ENCODE assay signal across 11 cellular contexts in genomic region chr17:78529871-78530670, GRCh38. TPM values are rescaled to one million over a fixed set of nuclear protein-coding genes. Genes with fewer than 3 reads are reported as not detected.
DNase-seq lines count a peak whose midpoint lies in the region; ATAC-seq and TF ChIP-seq lines count a peak whose summit lies in the region.
"Had no signal": no experiment of that assay in that cellular context is flagged by ENCODE, and none has a peak within 500 bp of the region (broad histone marks: within the 10 kb centered on the region; RNA-seq: fewer than 3 reads in every experiment).

No MANE protein-coding gene starts in this region.

- TF ChIP-seq POLR2A in upper lobe of left lung (IDR thresholded peaks at IDR 0.05) = peak in 1 of 4 donors; percentile 11

- H3K27ac ChIP-seq in upper lobe of left lung (peak overlapping the region in 3 of 4 donors; percentile 27 to 62 (median 36)), left ventricle myocardium inferior (replicated peaks) (no peak overlapping the region)
- H3K27ac ChIP-seq: 22Rv1, hepatocyte, testis had no signal

- intact Hi-C loops in left ventricle myocardium inferior (cut with micrococcal nuclease) = no loop called here

- H3K4me3 ChIP-seq in upper lobe of left lung (no peak overlapping the region), left ventricle myocardium inferior (no peak overlapping the region)
- H3K4me3 ChIP-seq: hepatocyte, testis had no signal

- H3K9me3 ChIP-seq in upper lobe of left lung (no peaks in the 10 kb centered on the region), left ventricle myocardium inferior (replicated peaks) (no peaks in the 10 kb centered on the region)
- H3K9me3 ChIP-seq: testis had no signal

- TF ChIP-seq EP300 in upper lobe of left lung (IDR thresholded peaks at IDR 0.05) = peak in 1 of 4 donors; percentile 72

- peak; percentile 49 for DNase-seq in NCI-H1436 (lab: John Stamatoyannopoulos, UW)
- no peak for DNase-seq in NCI-H1436 treated with DMSO at 0.1 percent for 48 hours (lab: John Stamatoyannopoulos, UW)
- DNase-seq in NCI-H69 (lab: John Stamatoyannopoulos, UW) = peak; percentile 97
- DNase-seq in globus pallidus (ENCODE audit: low spot score) = peak; percentile 48
- peak; percentile 78 to 84 for DNase-seq in upper lobe of left lung
- DNase-seq in left ventricle myocardium inferior = no peak
- no peak for DNase-seq in left lobe of liver (ENCODE audit: low spot score)
- DNase-seq: testis had no signal

- H3K36me3 ChIP-seq in upper lobe of left lung (no peaks in the 10 kb centered on the region), left ventricle myocardium inferior (no peaks in the 10 kb centered on the region)

- WGBS in upper lobe of left lung, 2 donors = 72 to 89% methylated on average over 18 to 29 of the region's 29 CpGs

- H3K4me1 ChIP-seq in upper lobe of left lung (peaks cover 4 to 25% (median 13%) of the 10 kb centered on the region in 4 donors), left ventricle myocardium inferior (peaks cover 3% of the 10 kb centered on the region)
- H3K4me1 ChIP-seq: testis had no signal

- no peaks in the 10 kb centered on the region for H3K27me3 ChIP-seq in upper lobe of left lung
- no peaks in the 10 kb centered on the region for H3K27me3 ChIP-seq in left ventricle myocardium inferior (ENCODE audit: low read depth)
- H3K27me3 ChIP-seq: hepatocyte, testis had no signal

- peak; percentile 26 to 82 for ATAC-seq in upper lobe of left lung (ENCODE audit: low FRiP score in 2 of 2)
- no peak for ATAC-seq in left lobe of liver
- no peak for ATAC-seq in HG02870 (IDR thresholded peaks at IDR 0.05; ENCODE audit: unreplicated experiment)

- TF ChIP-seq CTCF in upper lobe of left lung (IDR thresholded peaks at IDR 0.05) = no peak
- TF ChIP-seq CTCF in left ventricle myocardium inferior (IDR thresholded peaks at IDR 0.05; ENCODE audit: borderline replicate concordance) = no peak

RNA-seq across cellular contexts. Expression of gene DNAH17, which starts 47.1 kb away (rescaled TPM):
- total RNA-seq in upper lobe of left lung = 10 to 100 TPM in 1 of 6 donors, 1 to 10 TPM in 5; 2.0 to 21.0 (median 3.7) TPM
- not detected for total RNA-seq in left ventricle myocardium inferior
- not detected for total RNA-seq in left lobe of liver

Comparison
In these comparisons a context has a peak if more than half of its experiments do, and no peak if none do; other contexts are left out.
1. DNase-seq: peak in NCI-H1436 (single experiment), NCI-H69 (single experiment), globus pallidus (single experiment) and upper lobe of left lung (2 of 2); none in NCI-H1436 treated with DMSO at 0.1 percent for 48 hours (single experiment), left ventricle myocardium inferior (single experiment) and left lobe of liver (single experiment).
2. ATAC-seq: peak in upper lobe of left lung (2 of 2); none in left lobe of liver (single experiment) and HG02870 (single experiment).